Comparison of ENCODE assay signal across 8 cellular contexts in the genomic region with DNA sequence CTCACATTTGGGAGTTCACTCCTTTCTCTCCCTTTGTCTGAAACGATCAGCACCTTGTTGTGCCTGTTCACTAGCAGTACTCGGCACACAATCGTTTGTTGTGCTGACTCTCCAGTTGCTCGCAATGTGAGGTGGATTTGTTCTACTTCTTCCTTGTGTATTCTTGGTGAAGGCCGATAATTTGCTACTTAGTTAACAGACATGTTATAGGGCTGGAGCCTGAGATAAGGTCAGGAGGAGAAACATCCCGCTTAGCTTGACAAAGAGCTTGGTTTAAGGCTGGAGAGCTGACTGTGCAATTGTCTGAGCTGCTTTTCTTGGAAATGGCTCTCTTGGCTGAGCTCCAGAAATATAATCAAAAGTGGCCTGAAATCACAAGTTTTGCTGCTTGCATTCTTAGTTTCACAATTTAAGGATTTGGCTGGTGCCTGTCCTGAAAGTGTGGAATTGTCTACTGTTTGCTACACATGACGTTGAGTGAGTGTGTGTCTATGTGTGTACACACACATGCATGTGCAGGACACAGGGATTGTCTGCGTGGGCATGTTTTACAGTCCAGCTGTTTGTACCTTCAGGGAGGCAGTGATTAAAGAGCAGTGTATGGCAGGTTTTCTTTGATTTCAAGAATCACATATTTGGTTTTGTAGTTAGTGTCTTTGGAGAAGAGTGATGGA.
A peak's percentile ranks its signal among the peaks of the same experiment; 100 is the strongest.
DNase-seq lines count a peak whose midpoint lies in the region; ATAC-seq and TF ChIP-seq lines count a peak whose summit lies in the region.

No MANE protein-coding gene starts in this region.

- no peaks in the 10 kb centered on the region for H3K9me3 Mint-ChIP-seq in Calu3 (ENCODE audit: low read depth, unreplicated experiment)
- H3K9me3 Mint-ChIP-seq in effector memory CD8-positive, alpha-beta T cell: no peaks in the 10 kb centered on the region
- H3K9me3 Mint-ChIP-seq in osteocyte (ENCODE audit: unreplicated experiment): no peaks in the 10 kb centered on the region

- H3K4me2 ChIP-seq in GM23248 (ENCODE audit: unreplicated experiment) (no peak overlapping the region), OCI-LY7 (ENCODE audit: low read length) (peak overlapping the region; percentile 79)

- no peak overlapping the region for H3K9ac ChIP-seq in GM23248

- H3K36me3 Mint-ChIP-seq in Calu3 (ENCODE audit: insufficient read depth, unreplicated experiment) (peaks cover 20% of the 10 kb centered on the region), osteocyte (ENCODE audit: unreplicated experiment) (no peaks in the 10 kb centered on the region)
- H3K36me3 Mint-ChIP-seq in effector memory CD8-positive, alpha-beta T cell (ENCODE audit: insufficient read depth): peaks cover 12% of the 10 kb centered on the region

- ATAC-seq in effector memory CD8-positive, alpha-beta T cell (replicated peaks): no peak
- no peak for ATAC-seq in HG03097 (IDR thresholded peaks at IDR 0.05; ENCODE audit: low FRiP score, unreplicated experiment)

- POLR2A ChIA-PET in OCI-LY7 (lab: Charles Lee): interaction anchor here (0.6 to 11.5 kb wide), 20 partner anchors 9 to 370 kb away, joined by 3 to 261 read pairs (median 6); partner anchors contain the start of gene ARF6

- H4K20me1 ChIP-seq in GM23248 (ENCODE audit: insufficient read depth) (no peaks in the 10 kb centered on the region), OCI-LY7 (ENCODE audit: insufficient read depth, low read length) (no peaks in the 10 kb centered on the region)

- H3K79me2 ChIP-seq in GM23248 (ENCODE audit: insufficient read depth) (no peaks in the 10 kb centered on the region), OCI-LY7 (ENCODE audit: insufficient read depth, low read depth, low read length) (peaks cover 26% of the 10 kb centered on the region; the same call in 1 of the 2 replicates)

- BruUV-seq in Calu3 (replicated peaks; lab: Mats Ljungman, UMichigan) (no TSS peak), OCI-LY7 (replicated peaks; lab: Mats Ljungman, UMichigan) (TSS peak; percentile 92)

- peak overlapping the region; percentile 85 for H3K27ac Mint-ChIP-seq in Calu3 (ENCODE audit: unreplicated experiment)
- peak overlapping the region; percentile 91 for H3K27ac Mint-ChIP-seq in effector memory CD8-positive, alpha-beta T cell
- H3K27ac Mint-ChIP-seq in osteocyte (ENCODE audit: unreplicated experiment): peak overlapping the region; percentile 96

- H3K4me1 ChIP-seq in GM23248 (ENCODE audit: insufficient read depth) (peaks cover 65% of the 10 kb centered on the region), OCI-LY7 (ENCODE audit: insufficient read depth, low read length, poor library complexity, severe bottlenecking) (peaks cover 81% of the 10 kb centered on the region)

- H3K36me3 ChIP-seq in GM23248 (ENCODE audit: low read depth): no peaks in the 10 kb centered on the region
- H3K36me3 ChIP-seq in OCI-LY7 (ENCODE audit: insufficient read depth, low read length): no peaks in the 10 kb centered on the region

- in situ Hi-C loops in GM23248 (cut with MboI): no loop called here

- DNase-seq in Calu3 (peak; percentile 32), GM23248 (peak; percentile 43), OCI-LY7 (ENCODE audit: low spot score) (peak; percentile 48), osteocyte (ENCODE audit: extremely low spot score, unreplicated experiment) (no peak), hippocampal formation (lab: John Stamatoyannopoulos, UW) (no peak)
- DNase-seq in effector memory CD8-positive, alpha-beta T cell: no peak
- no peak for DNase-seq in NK-92 treated with Interleukin-12 subunit alpha and Interleukin-12 subunit beta, amount 100 ng/mL, for 24 hours (lab: John Stamatoyannopoulos, UW)

- no peaks in the 10 kb centered on the region for H3K9me2 ChIP-seq in GM23248 (ENCODE audit: insufficient read depth)
- H3K9me2 ChIP-seq in OCI-LY7 (ENCODE audit: insufficient read depth, low read length): no peaks in the 10 kb centered on the region

- intact Hi-C loops in Calu3 (cut with micrococcal nuclease; ENCODE audit: unreplicated experiment): loop anchor here (1.0 to 5.0 kb wide), 2 partner anchors 73 to 92 kb away; no protein-coding TSS in a partner anchor
- intact Hi-C loops in OCI-LY7 (cut with micrococcal nuclease; ENCODE audit: unreplicated experiment): loop anchor here (1.0 to 10.0 kb wide), 7 partner anchors 10 to 376 kb away; partner anchors contain the start of genes LRR1, MGAT2 and RPL36AL

- H3K4me3 ChIP-seq in GM23248 (no peak overlapping the region), OCI-LY7 (ENCODE audit: low read depth, low read length, poor library complexity, severe bottlenecking) (peak overlapping the region; percentile 42)

- TF ChIP-seq CTCF in Calu3 (IDR thresholded peaks at IDR 0.05; ENCODE audit: unreplicated experiment) (no peak), OCI-LY7 (conservative IDR thresholded peaks at IDR 0.05; ENCODE audit: low read length) (no peak), osteocyte (IDR thresholded peaks at IDR 0.05) (no peak)

- H3K27ac ChIP-seq in GM23248 (no peak overlapping the region), OCI-LY7 (ENCODE audit: low read depth, low read length, poor library complexity, severe bottlenecking) (peak overlapping the region; percentile 99)

- no peaks in the 10 kb centered on the region for H3K27me3 Mint-ChIP-seq in Calu3 (ENCODE audit: unreplicated experiment)
- no peaks in the 10 kb centered on the region for H3K27me3 Mint-ChIP-seq in effector memory CD8-positive, alpha-beta T cell
- H3K27me3 Mint-ChIP-seq in osteocyte (ENCODE audit: unreplicated experiment): no peaks in the 10 kb centered on the region

- 53% methylated on average over 8 of the region's 8 CpGs for WGBS in GM23248 (ENCODE audit: low coverage in 1 of 2, low lambda C conversion rate in 2 of 2, missing lambda C conversion rate in 2 of 2), 2 experiments

- H3K4me1 Mint-ChIP-seq in Calu3 (ENCODE audit: low read depth, unreplicated experiment) (peaks cover 77% of the 10 kb centered on the region), osteocyte (ENCODE audit: unreplicated experiment) (peaks cover 76% of the 10 kb centered on the region)
- H3K4me1 Mint-ChIP-seq in effector memory CD8-positive, alpha-beta T cell (ENCODE audit: low read depth in 2 of 2): peaks cover 27 to 32% of the 10 kb centered on the region in 2 donors

- peak overlapping the region; percentile 7 for H3K4me3 Mint-ChIP-seq in Calu3 (ENCODE audit: low read depth, unreplicated experiment)
- peak overlapping the region; percentile 69 to 75 for H3K4me3 Mint-ChIP-seq in effector memory CD8-positive, alpha-beta T cell
- H3K4me3 Mint-ChIP-seq in osteocyte (ENCODE audit: unreplicated experiment): peak overlapping the region; percentile 29

- peak overlapping the region; percentile 57 for H2AFZ ChIP-seq in GM23248
- H2AFZ ChIP-seq in OCI-LY7 (ENCODE audit: low read length): peak overlapping the region; percentile 97

- peaks cover 42% of the 10 kb centered on the region for H3F3A ChIP-seq in GM23248 (ENCODE audit: insufficient read depth)

- CTCF ChIA-PET in Calu3 (lab: Charles Lee) (interaction anchor here (1.0 to 2.7 kb wide), 6 partner anchors 9 to 117 kb away, joined by 3 to 7 read pairs (median 3); partner anchors contain the start of gene ARF6), OCI-LY7 (lab: Charles Lee; ENCODE audit: unreplicated experiment) (interaction anchor here (0.5 to 1.2 kb wide), 5 partner anchors 8 to 890 kb away, joined by 3 to 7 read pairs (median 3); no protein-coding TSS in a partner anchor)

- no peaks in the 10 kb centered on the region for H3K9me3 ChIP-seq in GM23248 (ENCODE audit: low read depth)
- H3K9me3 ChIP-seq in OCI-LY7 (ENCODE audit: low read length): no peaks in the 10 kb centered on the region

- H3K27me3 ChIP-seq in GM23248 (replicated peaks; ENCODE audit: insufficient read depth): no peaks in the 10 kb centered on the region

Comparison
In these comparisons a context has a peak if more than half of its experiments do, and no peak if none do; other contexts are left out.
1. DNase-seq: peak in Calu3 (single experiment), GM23248 (single experiment) and OCI-LY7 (single experiment); none in effector memory CD8-positive, alpha-beta T cell (0 of 3), osteocyte (single experiment), hippocampal formation (0 of 2) and NK-92 treated with Interleukin-12 subunit alpha and Interleukin-12 subunit beta, amount 100 ng/mL, for 24 hours (single experiment).
2. H3K4me3 Mint-ChIP-seq: peak in every context shown above with its lines; median percentile 72 in effector memory CD8-positive, alpha-beta T cell; 29 in osteocyte; 7 in Calu3.
3. Peak in every context shown above with its lines, with median percentiles within 50 percentile points of each other: H3K27ac Mint-ChIP-seq.